13 cellular contexts compared by ENCODE assay signal in the genomic region with DNA sequence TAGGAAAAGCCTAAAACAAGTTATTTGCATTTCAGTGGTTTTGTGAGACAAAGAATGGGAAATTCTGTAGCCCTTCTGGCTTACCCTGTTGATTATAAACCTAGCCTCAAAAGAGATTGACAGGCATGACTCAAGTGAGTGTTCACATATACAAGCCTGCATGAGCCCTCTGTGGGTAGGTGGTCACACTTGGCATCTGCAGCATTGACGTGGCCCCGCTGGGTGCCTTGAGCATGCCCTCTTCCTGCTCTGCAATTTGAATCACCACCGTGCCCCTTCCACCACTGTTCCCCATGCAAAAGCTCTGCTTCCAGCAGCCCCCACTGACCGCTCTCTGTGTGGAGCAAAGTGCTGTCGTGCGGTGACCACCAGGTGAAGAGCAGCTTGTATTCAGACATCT. TPM values are rescaled to one million over a fixed set of nuclear protein-coding genes. Genes with fewer than 3 reads are reported as not detected.
DNase-seq lines count a peak whose midpoint lies in the region; ATAC-seq, FAIRE-seq and TF ChIP-seq lines count a peak whose summit lies in the region.
"Had no signal": no experiment of that assay in that cellular context is flagged by ENCODE, and none has a peak within 500 bp of the region (broad histone marks: within the 10 kb centered on the region; RNA-seq: fewer than 3 reads in every experiment).

No MANE protein-coding gene starts in this region.

- DNase-seq in activated gamma-delta T cell treated with Interleukin-2 at 50 U/mL for 16 hours (peak; percentile 70), activated gamma-delta T cell (lab: John Stamatoyannopoulos, UW) (no peak), spleen (no peak), upper lobe of right lung (no peak), frontal cortex (ENCODE audit: low spot score in 2 of 2) (no peak), NCI-H1048 (lab: John Stamatoyannopoulos, UW) (no peak), omental fat pad (ENCODE audit: low spot score) (no peak)
- peak; percentile 85 for DNase-seq in activated effector memory CD4-positive, alpha-beta T cell treated with anti-CD3 and anti-CD28 coated beads, Interleukin-2, amount 50 U/mL, for 16 hours
- DNase-seq: 8988T, caudate nucleus, NCI-H2107, SK-N-SH, substantia nigra had no signal

- H3K9me3 ChIP-seq in spleen: no peaks in the 10 kb centered on the region
- no peaks in the 10 kb centered on the region for H3K9me3 ChIP-seq in upper lobe of right lung
- H3K9me3 ChIP-seq: SK-N-SH had no signal

- intact Hi-C loops in spleen (cut with DNase I; ENCODE audit: low total_unique reads) (no loop called here), upper lobe of right lung (cut with DNase I) (no loop called here)

- WGBS in spleen, 5 donors: 75 to 100% (median 88%) methylated on average over 5 to 6 of the region's 6 CpGs

- TF ChIP-seq POLR2A in spleen (IDR thresholded peaks at IDR 0.05): no peak

- H3K4me3 ChIP-seq in spleen (no peak overlapping the region), upper lobe of right lung (no peak overlapping the region)

- H3K36me3 ChIP-seq in spleen (peaks cover 0 to 84% (median 44%) of the 10 kb centered on the region in 6 donors), upper lobe of right lung (peaks cover 57% of the 10 kb centered on the region)

- ATAC-seq in upper lobe of right lung: no peak
- ATAC-seq in omental fat pad (ENCODE audit: low FRiP score): no peak

- H3K4me1 ChIP-seq in spleen: peaks cover 6 to 76% (median 35%) of the 10 kb centered on the region in 6 donors
- peaks cover 6% of the 10 kb centered on the region for H3K4me1 ChIP-seq in upper lobe of right lung

- TF ChIP-seq CTCF in spleen (IDR thresholded peaks at IDR 0.05 in 8 of 11, conservative IDR thresholded peaks at IDR 0.05 in 3 of 11): no peak
- no peak for TF ChIP-seq CTCF in upper lobe of right lung (IDR thresholded peaks at IDR 0.05)
- no peak for TF ChIP-seq CTCF in omental fat pad (IDR thresholded peaks at IDR 0.05)

- FAIRE-seq in frontal cortex (lab: Jason Lieb, UNC): no peak

- H3K27me3 ChIP-seq in spleen (replicated peaks in 1 of 7): no peaks in the 10 kb centered on the region
- no peaks in the 10 kb centered on the region for H3K27me3 ChIP-seq in upper lobe of right lung

- H3K27ac ChIP-seq in spleen (peak overlapping the region; percentile 16 to 88 (median 70)), upper lobe of right lung (peak overlapping the region; percentile 14)

RNA-seq across cellular contexts. Expression of a gene that starts 21.0 kb away (rescaled TPM):
- total RNA-seq in spleen: 10 to 100 TPM; 40.4 to 77.7 (median 55.0) TPM
- 10 to 100 TPM; 39.1 to 52.5 (median 43.3) TPM for polyA plus RNA-seq in spleen
- total RNA-seq in upper lobe of right lung: 38.7 TPM
- total RNA-seq in frontal cortex: 57.9 TPM
- 100 to 1,000 TPM in 1 of 4 donors, 10 to 100 TPM in 3; 74.6 to 106 (median 85.8) TPM for total RNA-seq in omental fat pad

RNA-seq across cellular contexts. Expression of a gene that starts 45.1 kb away (rescaled TPM):
- total RNA-seq in spleen (10 to 100 TPM; 56.3 to 99.3 (median 88.2) TPM), upper lobe of right lung (77.6 TPM), frontal cortex (42.8 TPM), omental fat pad (10 to 100 TPM; 26.2 to 45.6 (median 31.2) TPM)
- 100 to 1,000 TPM; 100 to 176 (median 161) TPM for polyA plus RNA-seq in spleen

Comparison
In these comparisons a context has a peak if more than half of its experiments do, and no peak if none do; other contexts are left out.
1. DNase-seq: peak in activated gamma-delta T cell treated with Interleukin-2 at 50 U/mL for 16 hours (single experiment) and activated effector memory CD4-positive, alpha-beta T cell treated with anti-CD3 and anti-CD28 coated beads, Interleukin-2, amount 50 U/mL, for 16 hours (single experiment); none in activated gamma-delta T cell (single experiment), spleen (single experiment), upper lobe of right lung (single experiment), frontal cortex (0 of 2), NCI-H1048 (single experiment) and omental fat pad (single experiment).